Comparison of ENCODE assay signal across 19 cellular contexts in genomic region chr2:107248932-107249331, GRCh38.
DNase-seq lines count a peak whose midpoint lies in the region; ATAC-seq and TF ChIP-seq lines count a peak whose summit lies in the region.
"Had no signal": no experiment of that assay in that cellular context is flagged by ENCODE, and none has a peak within 500 bp of the region (broad histone marks: within the 10 kb centered on the region; RNA-seq: fewer than 3 reads in every experiment).

No MANE protein-coding gene starts in this region.

- H3K27ac ChIP-seq in KMS-11 (no peak overlapping the region), VCaP (peak overlapping the region; percentile 34; the same call in 1 of the 2 replicates)
- H3K27ac ChIP-seq: 22Rv1; A549; BLaER1 treated with 17β-estradiol and CSF1 and Interleukin-3, amounts not matched to agents 10 nM and 100 nM; C4-2B had no signal

- H3K27me3 ChIP-seq in KMS-11 (ENCODE audit: insufficient read depth, low read depth), result no peaks in the 10 kb centered on the region
- H3K27me3 ChIP-seq: BLaER1 treated with 17β-estradiol and CSF1 and Interleukin-3, amounts not matched to agents 10 nM and 100 nM had no signal

- peak; percentile 34 for ATAC-seq in stimulated activated effector memory CD8-positive, alpha-beta T cell treated with anti-CD3 and anti-CD28 coated beads, Interleukin-12 subunit alpha, Interleukin-12 subunit beta, amount 100 ng/mL, for 72 hours
- no peak for ATAC-seq in HG03457 (IDR thresholded peaks at IDR 0.05; ENCODE audit: unreplicated experiment)
- ATAC-seq: A549; CD8-positive, alpha-beta T cell; GM12878 had no signal

- H3K36me3 Mint-ChIP-seq in stimulated activated effector memory CD8-positive, alpha-beta T cell treated with anti-CD3 and anti-CD28 coated beads, Interleukin-12 subunit alpha, Interleukin-12 subunit beta, amount 100 ng/mL, for 72 hours, result no peaks in the 10 kb centered on the region
- H3K36me3 Mint-ChIP-seq: CD8-positive, alpha-beta T cell had no signal

- no peak overlapping the region for H3K27ac Mint-ChIP-seq in stimulated activated effector memory CD8-positive, alpha-beta T cell treated with anti-CD3 and anti-CD28 coated beads, Interleukin-12 subunit alpha, Interleukin-12 subunit beta, amount 100 ng/mL, for 72 hours
- H3K27ac Mint-ChIP-seq: B cell; CD4-positive, alpha-beta T cell; CD8-positive, alpha-beta T cell had no signal

- peaks cover 32% of the 10 kb centered on the region for H3K4me1 ChIP-seq in KMS-11 (ENCODE audit: low read depth, poor library complexity, severe bottlenecking)
- H3K4me1 ChIP-seq: A549; BLaER1 treated with 17β-estradiol and CSF1 and Interleukin-3, amounts not matched to agents 10 nM and 100 nM; Caco-2 had no signal

- no peak overlapping the region for H3K4me3 Mint-ChIP-seq in stimulated activated effector memory CD8-positive, alpha-beta T cell treated with anti-CD3 and anti-CD28 coated beads, Interleukin-12 subunit alpha, Interleukin-12 subunit beta, amount 100 ng/mL, for 72 hours
- H3K4me3 Mint-ChIP-seq: B cell; CD4-positive, alpha-beta T cell; CD8-positive, alpha-beta T cell had no signal

- no peaks in the 10 kb centered on the region for H3K36me3 ChIP-seq in KMS-11 (ENCODE audit: insufficient read depth)
- H3K36me3 ChIP-seq: BLaER1 treated with 17β-estradiol and CSF1 and Interleukin-3, amounts not matched to agents 10 nM and 100 nM had no signal

- 0 out of 2 replicates have a peak overlapping the region, but pooled peaks have one; percentile 18 for H2AFZ ChIP-seq in KMS-11 (ENCODE audit: low read depth)

- no peak for DNase-seq in stimulated activated effector memory CD8-positive, alpha-beta T cell treated with anti-CD3 and anti-CD28 coated beads, Interleukin-12 subunit alpha, Interleukin-12 subunit beta, amount 100 ng/mL, for 72 hours (ENCODE audit: low spot score in 2 of 2)
- DNase-seq in NK-92 (lab: John Stamatoyannopoulos, UW; ENCODE audit: unreplicated experiment), result no peak
- no peak for DNase-seq in NCI-H446 treated with DMSO at 0.1 percent for 48 hours (lab: John Stamatoyannopoulos, UW)
- DNase-seq: AML-193; Caco-2; Calu3; CD4-positive, alpha-beta T cell; CD8-positive, alpha-beta T cell; DMS79 treated with DMSO at 0.1 percent for 48 hours; GF-D8 had no signal

- H3K9ac ChIP-seq in KMS-11, result no peak overlapping the region
- H3K9ac ChIP-seq: BLaER1 treated with 17β-estradiol and CSF1 and Interleukin-3, amounts not matched to agents 10 nM and 100 nM had no signal

- TF ChIP-seq CTCF in KMS-11 (conservative IDR thresholded peaks at IDR 0.05; ENCODE audit: low read depth, low read length) (no peak), VCaP (conservative IDR thresholded peaks at IDR 0.05) (no peak)

- H3K4me1 Mint-ChIP-seq in stimulated activated effector memory CD8-positive, alpha-beta T cell treated with anti-CD3 and anti-CD28 coated beads, Interleukin-12 subunit alpha, Interleukin-12 subunit beta, amount 100 ng/mL, for 72 hours, result no peaks in the 10 kb centered on the region
- H3K4me1 Mint-ChIP-seq: B cell had no signal

- no peaks in the 10 kb centered on the region for H4K20me1 ChIP-seq in KMS-11 (ENCODE audit: insufficient read depth)
- H4K20me1 ChIP-seq: BLaER1 treated with 17β-estradiol and CSF1 and Interleukin-3, amounts not matched to agents 10 nM and 100 nM had no signal

- H3K79me2 ChIP-seq in KMS-11 (ENCODE audit: insufficient read depth, low read depth), result no peaks in the 10 kb centered on the region

- H3K4me2 ChIP-seq in KMS-11, result no peak overlapping the region; the same call in 1 of the 2 replicates
- H3K4me2 ChIP-seq: A549; BLaER1 treated with 17β-estradiol and CSF1 and Interleukin-3, amounts not matched to agents 10 nM and 100 nM had no signal

- H3K9me3 Mint-ChIP-seq in stimulated activated effector memory CD8-positive, alpha-beta T cell treated with anti-CD3 and anti-CD28 coated beads, Interleukin-12 subunit alpha, Interleukin-12 subunit beta, amount 100 ng/mL, for 72 hours, result peaks cover 3% of the 10 kb centered on the region
- H3K9me3 Mint-ChIP-seq: CD4-positive, alpha-beta T cell had no signal

- H3K4me3 ChIP-seq in KMS-11 (IDR thresholded peaks at IDR 0.05; ENCODE audit: insufficient read depth, low read depth, low read length), result no peak overlapping the region
- H3K4me3 ChIP-seq: A549; BLaER1 treated with 17β-estradiol and CSF1 and Interleukin-3, amounts not matched to agents 10 nM and 100 nM; GM12878 had no signal
